1 cellular context compared by ENCODE assay signal in the genomic region with DNA sequence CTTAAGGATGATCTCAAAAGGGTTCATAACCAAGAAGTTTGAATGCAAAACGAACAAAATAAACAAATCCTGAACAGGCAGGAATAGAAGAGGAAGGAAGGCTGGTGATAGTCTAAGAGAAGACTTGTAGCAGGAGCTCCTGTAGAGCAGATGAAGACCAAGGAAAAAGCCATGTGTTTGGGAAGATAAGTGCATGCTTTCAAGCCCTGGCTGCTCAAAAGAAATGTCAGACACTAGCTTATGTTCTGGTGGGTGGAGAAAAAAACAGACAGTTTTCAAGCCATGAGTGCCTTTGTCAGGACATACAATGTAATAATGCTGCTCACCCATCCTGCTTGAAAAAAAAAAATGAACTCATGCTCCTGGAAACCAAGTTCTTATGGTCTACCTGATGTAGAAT.
A peak's percentile ranks its signal among the peaks of the same experiment; 100 is the strongest.
TF ChIP-seq lines count a peak whose summit lies in the region.

No MANE protein-coding gene starts in this region.

TF ChIP-seq in K562, 482 proteins besides CTCF, POLR2A, EP300 and RAD21 (continued from another document and continues in another):
- TF ChIP-seq, protein P1, sequence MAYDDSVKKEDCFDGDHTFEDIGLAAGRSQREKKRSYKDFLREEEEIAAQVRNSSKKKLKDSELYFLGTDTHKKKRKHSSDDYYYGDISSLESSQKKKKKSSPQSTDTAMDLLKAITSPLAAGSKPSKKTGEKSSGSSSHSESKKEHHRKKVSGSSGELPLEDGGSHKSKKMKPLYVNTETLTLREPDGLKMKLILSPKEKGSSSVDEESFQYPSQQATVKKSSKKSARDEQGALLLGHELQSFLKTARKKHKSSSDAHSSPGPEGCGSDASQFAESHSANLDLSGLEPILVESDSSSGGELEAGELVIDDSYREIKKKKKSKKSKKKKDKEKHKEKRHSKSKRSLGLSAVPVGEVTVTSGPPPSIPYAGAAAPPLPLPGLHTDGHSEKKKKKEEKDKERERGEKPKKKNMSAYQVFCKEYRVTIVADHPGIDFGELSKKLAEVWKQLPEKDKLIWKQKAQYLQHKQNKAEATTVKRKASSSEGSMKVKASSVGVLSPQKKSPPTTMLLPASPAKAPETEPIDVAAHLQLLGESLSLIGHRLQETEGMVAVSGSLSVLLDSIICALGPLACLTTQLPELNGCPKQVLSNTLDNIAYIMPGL (CRISPR knock-in tag; IDR thresholded peaks at IDR 0.05) = no peak
- TF ChIP-seq ZNF121 (CRISPR knock-in tag; conservative IDR thresholded peaks at IDR 0.05) (no peak), RB1 (IDR thresholded peaks at IDR 0.05; ENCODE audit: low read depth) (no peak), STAG1 (CRISPR knock-in tag; IDR thresholded peaks at IDR 0.05; ENCODE audit: borderline replicate concordance) (no peak), MAFF (IDR thresholded peaks at IDR 0.05; ENCODE audit: low read length) (no peak), FOXP1 (CRISPR knock-in tag; IDR thresholded peaks at IDR 0.05) (no peak), ZNF143 (CRISPR knock-in tag; IDR thresholded peaks at IDR 0.05) (no peak), ASH1L (IDR thresholded peaks at IDR 0.05; ENCODE audit: borderline replicate concordance, low read depth, partially characterized antibody) (peak; percentile 39), NR2C2 (CRISPR knock-in tag; IDR thresholded peaks at IDR 0.05) (no peak), NR2C2 (tag; IDR thresholded peaks at IDR 0.05) (no peak), ZNF584 (CRISPR knock-in tag; IDR thresholded peaks at IDR 0.05; ENCODE audit: low read depth) (no peak), KLF10 (CRISPR knock-in tag; IDR thresholded peaks at IDR 0.05) (no peak), NCOA2 (IDR thresholded peaks at IDR 0.05; ENCODE audit: partially characterized antibody in 2 of 2) (no peak), RBM15 (IDR thresholded peaks at IDR 0.05; ENCODE audit: insufficient read depth, low read length) (no peak), PML (IDR thresholded peaks at IDR 0.05; ENCODE audit: low read length) (0 out of 2 replicates have a peak, but pooled peaks have one; percentile 47), CHD4 (IDR thresholded peaks at IDR 0.05; ENCODE audit: insufficient read depth, insufficient replicate concordance, low read depth, low read length, poor library complexity, severe bottlenecking) (no peak), PHF8 (IDR thresholded peaks at IDR 0.05; ENCODE audit: borderline replicate concordance, low read length) (no peak), TOE1 (IDR thresholded peaks at IDR 0.05; ENCODE audit: borderline replicate concordance) (no peak), TOE1 (CRISPR knock-in tag; IDR thresholded peaks at IDR 0.05; ENCODE audit: borderline replicate concordance, low read depth) (no peak), LCOR (CRISPR knock-in tag; IDR thresholded peaks at IDR 0.05) (no peak), MEF2A (IDR thresholded peaks at IDR 0.05; ENCODE audit: control insufficient read depth, low read depth, low read length) (no peak), JUNB (CRISPR knock-in tag; conservative IDR thresholded peaks at IDR 0.05) (no peak), NFYB (IDR thresholded peaks at IDR 0.05; ENCODE audit: extremely low read depth, insufficient read length) (no peak), NFRKB (IDR thresholded peaks at IDR 0.05; ENCODE audit: low read depth) (no peak), POLR2G (IDR thresholded peaks at IDR 0.05; ENCODE audit: low read depth, low read length) (no peak), ZNF699 (CRISPR knock-in tag; IDR thresholded peaks at IDR 0.05; ENCODE audit: insufficient replicate concordance) (no peak), SREBF1 (IDR thresholded peaks at IDR 0.05; ENCODE audit: borderline replicate concordance, low read depth, low read length) (no peak), RFX1 (IDR thresholded peaks at IDR 0.05) (no peak), CBX5 (IDR thresholded peaks at IDR 0.05; ENCODE audit: borderline replicate concordance, low read depth) (no peak), ADNP (tag; IDR thresholded peaks at IDR 0.05) (no peak), BACH1 (tag; IDR thresholded peaks at IDR 0.05) (no peak), MXI1 (IDR thresholded peaks at IDR 0.05; ENCODE audit: low read depth, low read length) (0 out of 2 replicates have a peak, but pooled peaks have one; percentile 38), POLR2AphosphoS2 (IDR thresholded peaks at IDR 0.05; ENCODE audit: low read length) (no peak), FOXA1 (IDR thresholded peaks at IDR 0.05; ENCODE audit: borderline replicate concordance) (no peak), ZNF133 (CRISPR knock-in tag; IDR thresholded peaks at IDR 0.05) (no peak), ZNF77 (CRISPR knock-in tag; IDR thresholded peaks at IDR 0.05) (no peak), ZNF408 (CRISPR knock-in tag; IDR thresholded peaks at IDR 0.05; ENCODE audit: low read depth) (no peak)
- TF ChIP-seq, protein P2, sequence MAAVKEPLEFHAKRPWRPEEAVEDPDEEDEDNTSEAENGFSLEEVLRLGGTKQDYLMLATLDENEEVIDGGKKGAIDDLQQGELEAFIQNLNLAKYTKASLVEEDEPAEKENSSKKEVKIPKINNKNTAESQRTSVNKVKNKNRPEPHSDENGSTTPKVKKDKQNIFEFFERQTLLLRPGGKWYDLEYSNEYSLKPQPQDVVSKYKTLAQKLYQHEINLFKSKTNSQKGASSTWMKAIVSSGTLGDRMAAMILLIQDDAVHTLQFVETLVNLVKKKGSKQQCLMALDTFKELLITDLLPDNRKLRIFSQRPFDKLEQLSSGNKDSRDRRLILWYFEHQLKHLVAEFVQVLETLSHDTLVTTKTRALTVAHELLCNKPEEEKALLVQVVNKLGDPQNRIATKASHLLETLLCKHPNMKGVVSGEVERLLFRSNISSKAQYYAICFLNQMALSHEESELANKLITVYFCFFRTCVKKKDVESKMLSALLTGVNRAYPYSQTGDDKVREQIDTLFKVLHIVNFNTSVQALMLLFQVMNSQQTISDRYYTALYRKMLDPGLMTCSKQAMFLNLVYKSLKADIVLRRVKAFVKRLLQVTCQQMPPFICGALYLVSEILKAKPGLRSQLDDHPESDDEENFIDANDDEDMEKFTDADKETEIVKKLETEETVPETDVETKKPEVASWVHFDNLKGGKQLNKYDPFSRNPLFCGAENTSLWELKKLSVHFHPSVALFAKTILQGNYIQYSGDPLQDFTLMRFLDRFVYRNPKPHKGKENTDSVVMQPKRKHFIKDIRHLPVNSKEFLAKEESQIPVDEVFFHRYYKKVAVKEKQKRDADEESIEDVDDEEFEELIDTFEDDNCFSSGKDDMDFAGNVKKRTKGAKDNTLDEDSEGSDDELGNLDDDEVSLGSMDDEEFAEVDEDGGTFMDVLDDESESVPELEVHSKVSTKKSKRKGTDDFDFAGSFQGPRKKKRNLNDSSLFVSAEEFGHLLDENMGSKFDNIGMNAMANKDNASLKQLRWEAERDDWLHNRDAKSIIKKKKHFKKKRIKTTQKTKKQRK (IDR thresholded peaks at IDR 0.05; ENCODE audit: borderline replicate concordance, low read depth, low read length) = no peak
- TF ChIP-seq, protein P3, sequence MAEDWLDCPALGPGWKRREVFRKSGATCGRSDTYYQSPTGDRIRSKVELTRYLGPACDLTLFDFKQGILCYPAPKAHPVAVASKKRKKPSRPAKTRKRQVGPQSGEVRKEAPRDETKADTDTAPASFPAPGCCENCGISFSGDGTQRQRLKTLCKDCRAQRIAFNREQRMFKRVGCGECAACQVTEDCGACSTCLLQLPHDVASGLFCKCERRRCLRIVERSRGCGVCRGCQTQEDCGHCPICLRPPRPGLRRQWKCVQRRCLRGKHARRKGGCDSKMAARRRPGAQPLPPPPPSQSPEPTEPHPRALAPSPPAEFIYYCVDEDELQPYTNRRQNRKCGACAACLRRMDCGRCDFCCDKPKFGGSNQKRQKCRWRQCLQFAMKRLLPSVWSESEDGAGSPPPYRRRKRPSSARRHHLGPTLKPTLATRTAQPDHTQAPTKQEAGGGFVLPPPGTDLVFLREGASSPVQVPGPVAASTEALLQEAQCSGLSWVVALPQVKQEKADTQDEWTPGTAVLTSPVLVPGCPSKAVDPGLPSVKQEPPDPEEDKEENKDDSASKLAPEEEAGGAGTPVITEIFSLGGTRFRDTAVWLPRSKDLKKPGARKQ (CRISPR knock-in tag; IDR thresholded peaks at IDR 0.05) = no peak
- TF ChIP-seq, protein P4, sequence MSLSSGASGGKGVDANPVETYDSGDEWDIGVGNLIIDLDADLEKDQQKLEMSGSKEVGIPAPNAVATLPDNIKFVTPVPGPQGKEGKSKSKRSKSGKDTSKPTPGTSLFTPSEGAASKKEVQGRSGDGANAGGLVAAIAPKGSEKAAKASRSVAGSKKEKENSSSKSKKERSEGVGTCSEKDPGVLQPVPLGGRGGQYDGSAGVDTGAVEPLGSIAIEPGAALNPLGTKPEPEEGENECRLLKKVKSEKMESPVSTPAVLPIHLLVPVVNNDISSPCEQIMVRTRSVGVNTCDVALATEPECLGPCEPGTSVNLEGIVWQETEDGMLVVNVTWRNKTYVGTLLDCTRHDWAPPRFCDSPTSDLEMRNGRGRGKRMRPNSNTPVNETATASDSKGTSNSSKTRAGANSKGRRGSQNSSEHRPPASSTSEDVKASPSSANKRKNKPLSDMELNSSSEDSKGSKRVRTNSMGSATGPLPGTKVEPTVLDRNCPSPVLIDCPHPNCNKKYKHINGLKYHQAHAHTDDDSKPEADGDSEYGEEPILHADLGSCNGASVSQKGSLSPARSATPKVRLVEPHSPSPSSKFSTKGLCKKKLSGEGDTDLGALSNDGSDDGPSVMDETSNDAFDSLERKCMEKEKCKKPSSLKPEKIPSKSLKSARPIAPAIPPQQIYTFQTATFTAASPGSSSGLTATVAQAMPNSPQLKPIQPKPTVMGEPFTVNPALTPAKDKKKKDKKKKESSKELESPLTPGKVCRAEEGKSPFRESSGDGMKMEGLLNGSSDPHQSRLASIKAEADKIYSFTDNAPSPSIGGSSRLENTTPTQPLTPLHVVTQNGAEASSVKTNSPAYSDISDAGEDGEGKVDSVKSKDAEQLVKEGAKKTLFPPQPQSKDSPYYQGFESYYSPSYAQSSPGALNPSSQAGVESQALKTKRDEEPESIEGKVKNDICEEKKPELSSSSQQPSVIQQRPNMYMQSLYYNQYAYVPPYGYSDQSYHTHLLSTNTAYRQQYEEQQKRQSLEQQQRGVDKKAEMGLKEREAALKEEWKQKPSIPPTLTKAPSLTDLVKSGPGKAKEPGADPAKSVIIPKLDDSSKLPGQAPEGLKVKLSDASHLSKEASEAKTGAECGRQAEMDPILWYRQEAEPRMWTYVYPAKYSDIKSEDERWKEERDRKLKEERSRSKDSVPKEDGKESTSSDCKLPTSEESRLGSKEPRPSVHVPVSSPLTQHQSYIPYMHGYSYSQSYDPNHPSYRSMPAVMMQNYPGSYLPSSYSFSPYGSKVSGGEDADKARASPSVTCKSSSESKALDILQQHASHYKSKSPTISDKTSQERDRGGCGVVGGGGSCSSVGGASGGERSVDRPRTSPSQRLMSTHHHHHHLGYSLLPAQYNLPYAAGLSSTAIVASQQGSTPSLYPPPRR (CRISPR knock-in tag; IDR thresholded peaks at IDR 0.05; ENCODE audit: borderline replicate concordance) = no peak
- TF ChIP-seq, protein P5, sequence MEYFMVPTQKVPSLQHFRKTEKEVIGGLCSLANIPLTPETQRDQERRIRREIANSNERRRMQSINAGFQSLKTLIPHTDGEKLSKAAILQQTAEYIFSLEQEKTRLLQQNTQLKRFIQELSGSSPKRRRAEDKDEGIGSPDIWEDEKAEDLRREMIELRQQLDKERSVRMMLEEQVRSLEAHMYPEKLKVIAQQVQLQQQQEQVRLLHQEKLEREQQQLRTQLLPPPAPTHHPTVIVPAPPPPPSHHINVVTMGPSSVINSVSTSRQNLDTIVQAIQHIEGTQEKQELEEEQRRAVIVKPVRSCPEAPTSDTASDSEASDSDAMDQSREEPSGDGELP (CRISPR knock-in tag; IDR thresholded peaks at IDR 0.05; ENCODE audit: borderline replicate concordance) = no peak
- TF ChIP-seq, protein P6, sequence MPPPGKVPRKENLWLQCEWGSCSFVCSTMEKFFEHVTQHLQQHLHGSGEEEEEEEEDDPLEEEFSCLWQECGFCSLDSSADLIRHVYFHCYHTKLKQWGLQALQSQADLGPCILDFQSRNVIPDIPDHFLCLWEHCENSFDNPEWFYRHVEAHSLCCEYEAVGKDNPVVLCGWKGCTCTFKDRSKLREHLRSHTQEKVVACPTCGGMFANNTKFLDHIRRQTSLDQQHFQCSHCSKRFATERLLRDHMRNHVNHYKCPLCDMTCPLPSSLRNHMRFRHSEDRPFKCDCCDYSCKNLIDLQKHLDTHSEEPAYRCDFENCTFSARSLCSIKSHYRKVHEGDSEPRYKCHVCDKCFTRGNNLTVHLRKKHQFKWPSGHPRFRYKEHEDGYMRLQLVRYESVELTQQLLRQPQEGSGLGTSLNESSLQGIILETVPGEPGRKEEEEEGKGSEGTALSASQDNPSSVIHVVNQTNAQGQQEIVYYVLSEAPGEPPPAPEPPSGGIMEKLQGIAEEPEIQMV (tag; conservative IDR thresholded peaks at IDR 0.05; ENCODE audit: low read depth) = no peak
- TF ChIP-seq, protein P7, sequence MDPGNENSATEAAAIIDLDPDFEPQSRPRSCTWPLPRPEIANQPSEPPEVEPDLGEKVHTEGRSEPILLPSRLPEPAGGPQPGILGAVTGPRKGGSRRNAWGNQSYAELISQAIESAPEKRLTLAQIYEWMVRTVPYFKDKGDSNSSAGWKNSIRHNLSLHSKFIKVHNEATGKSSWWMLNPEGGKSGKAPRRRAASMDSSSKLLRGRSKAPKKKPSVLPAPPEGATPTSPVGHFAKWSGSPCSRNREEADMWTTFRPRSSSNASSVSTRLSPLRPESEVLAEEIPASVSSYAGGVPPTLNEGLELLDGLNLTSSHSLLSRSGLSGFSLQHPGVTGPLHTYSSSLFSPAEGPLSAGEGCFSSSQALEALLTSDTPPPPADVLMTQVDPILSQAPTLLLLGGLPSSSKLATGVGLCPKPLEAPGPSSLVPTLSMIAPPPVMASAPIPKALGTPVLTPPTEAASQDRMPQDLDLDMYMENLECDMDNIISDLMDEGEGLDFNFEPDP (CRISPR knock-in tag; IDR thresholded peaks at IDR 0.05) = no peak
- TF ChIP-seq, protein P8, sequence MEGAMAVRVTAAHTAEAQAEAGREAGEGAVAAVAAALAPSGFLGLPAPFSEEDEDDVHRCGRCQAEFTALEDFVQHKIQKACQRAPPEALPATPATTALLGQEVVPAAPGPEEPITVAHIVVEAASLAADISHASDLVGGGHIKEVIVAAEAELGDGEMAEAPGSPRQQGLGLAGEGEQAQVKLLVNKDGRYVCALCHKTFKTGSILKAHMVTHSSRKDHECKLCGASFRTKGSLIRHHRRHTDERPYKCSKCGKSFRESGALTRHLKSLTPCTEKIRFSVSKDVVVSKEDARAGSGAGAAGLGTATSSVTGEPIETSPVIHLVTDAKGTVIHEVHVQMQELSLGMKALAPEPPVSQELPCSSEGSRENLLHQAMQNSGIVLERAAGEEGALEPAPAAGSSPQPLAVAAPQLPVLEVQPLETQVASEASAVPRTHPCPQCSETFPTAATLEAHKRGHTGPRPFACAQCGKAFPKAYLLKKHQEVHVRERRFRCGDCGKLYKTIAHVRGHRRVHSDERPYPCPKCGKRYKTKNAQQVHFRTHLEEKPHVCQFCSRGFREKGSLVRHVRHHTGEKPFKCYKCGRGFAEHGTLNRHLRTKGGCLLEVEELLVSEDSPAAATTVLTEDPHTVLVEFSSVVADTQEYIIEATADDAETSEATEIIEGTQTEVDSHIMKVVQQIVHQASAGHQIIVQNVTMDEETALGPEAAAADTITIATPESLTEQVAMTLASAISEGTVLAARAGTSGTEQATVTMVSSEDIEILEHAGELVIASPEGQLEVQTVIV (CRISPR knock-in tag; IDR thresholded peaks at IDR 0.05; ENCODE audit: borderline replicate concordance) = no peak
